Comparison of ENCODE assay signal across 8 cellular contexts in genomic region chr16:78100162-78100467, GRCh38. TPM values are rescaled to one million over a fixed set of nuclear protein-coding genes. Genes with fewer than 3 reads are reported as not detected.
DNase-seq lines count a peak whose midpoint lies in the region; ATAC-seq and TF ChIP-seq lines count a peak whose summit lies in the region.

No MANE protein-coding gene starts in this region.

- H4K20me1 ChIP-seq in smooth muscle cell (ENCODE audit: low read depth), result no peaks in the 10 kb centered on the region

- DNase-seq in DMS79 treated with DMSO at 0.1 percent for 48 hours (lab: John Stamatoyannopoulos, UW) (peak; percentile 25), DMS79 (lab: John Stamatoyannopoulos, UW) (no peak), SK-N-MC (ENCODE audit: low read depth, low spot score) (no peak), smooth muscle cell (lab: John Stamatoyannopoulos, UW; ENCODE audit: unreplicated experiment) (no peak), globus pallidus (ENCODE audit: low spot score) (no peak), NCI-H1436 (lab: John Stamatoyannopoulos, UW) (no peak), nucleus accumbens (lab: John Stamatoyannopoulos, UW) (no peak)

- H3K27me3 ChIP-seq in gastroesophageal sphincter (no peaks in the 10 kb centered on the region), smooth muscle cell (ENCODE audit: low read depth) (no peaks in the 10 kb centered on the region)

- H3K4me1 ChIP-seq in gastroesophageal sphincter (peaks cover 0 to 25% (median 7%) of the 10 kb centered on the region in 3 donors), smooth muscle cell (ENCODE audit: low read depth) (peaks cover 4% of the 10 kb centered on the region)

- TF ChIP-seq CTCF in gastroesophageal sphincter (IDR thresholded peaks at IDR 0.05) (no peak), smooth muscle cell (IDR thresholded peaks at IDR 0.05; ENCODE audit: borderline replicate concordance, insufficient read depth, poor library complexity, severe bottlenecking) (no peak)

- H2AFZ ChIP-seq in smooth muscle cell (ENCODE audit: low read depth), result peak overlapping the region; percentile 100

- WGBS in gastroesophageal sphincter (ENCODE audit: low coverage in 1 of 2), 2 donors, result 20% methylated on average over 2 to 4 of the region's 6 CpGs
- WGBS in smooth muscle cell (ENCODE audit: low lambda C conversion rate), result 30% methylated on average over 6 of the region's 6 CpGs

- no peak for TF ChIP-seq POLR2A in gastroesophageal sphincter (IDR thresholded peaks at IDR 0.05)

- no peaks in the 10 kb centered on the region for H3K79me2 ChIP-seq in smooth muscle cell (ENCODE audit: low read depth)

- H3K9ac ChIP-seq in SK-N-MC (ENCODE audit: insufficient read length), result peak overlapping the region; percentile 81
- peak overlapping the region; percentile 79 for H3K9ac ChIP-seq in smooth muscle cell (ENCODE audit: low read depth)

- peaks cover 3% of the 10 kb centered on the region for H3F3A ChIP-seq in smooth muscle cell (ENCODE audit: low read depth)

- peak overlapping the region; percentile 99; the same call in 1 of the 2 replicates for H3K27ac ChIP-seq in SK-N-MC
- H3K27ac ChIP-seq in gastroesophageal sphincter, result peak overlapping the region in 3 of 4 donors; percentile 88 to 90 (median 89)
- H3K27ac ChIP-seq in smooth muscle cell (ENCODE audit: low read depth), result no peak overlapping the region

- peak overlapping the region; percentile 97 for H3K4me2 ChIP-seq in smooth muscle cell

- no peaks in the 10 kb centered on the region for H3K36me3 ChIP-seq in SK-N-MC (ENCODE audit: insufficient read depth, low read length)
- H3K36me3 ChIP-seq in gastroesophageal sphincter, result no peaks in the 10 kb centered on the region
- no peaks in the 10 kb centered on the region for H3K36me3 ChIP-seq in smooth muscle cell (ENCODE audit: low read depth)

- ATAC-seq in gastroesophageal sphincter, result no peak

- no peak for TF ChIP-seq EP300 in gastroesophageal sphincter (IDR thresholded peaks at IDR 0.05)

- no peaks in the 10 kb centered on the region for H3K9me3 ChIP-seq in SK-N-MC (ENCODE audit: low read depth, low read length)
- H3K9me3 ChIP-seq in gastroesophageal sphincter, result no peaks in the 10 kb centered on the region
- no peaks in the 10 kb centered on the region for H3K9me3 ChIP-seq in smooth muscle cell (replicated peaks; ENCODE audit: low read depth)

- H3K4me3 ChIP-seq in SK-N-MC (peak overlapping the region; percentile 77), gastroesophageal sphincter (peak overlapping the region; percentile 66 to 76), smooth muscle cell (peak overlapping the region; percentile 95)

RNA-seq across cellular contexts. Expression of gene WWOX, which starts 0.7 kb away (rescaled TPM):
- total RNA-seq in gastroesophageal sphincter (10 to 100 TPM; 12.9 to 53.5 (median 25.6) TPM), smooth muscle cell (14.0 and 18.1 TPM in 2 replicates)
- polyA plus RNA-seq in smooth muscle cell, result 6.0 and 7.5 TPM in 2 replicates
